15 cellular contexts compared by ENCODE assay signal in genomic region chr7:149334930-149335329, GRCh38.
DNase-seq lines count a peak whose midpoint lies in the region; ATAC-seq, FAIRE-seq and TF ChIP-seq lines count a peak whose summit lies in the region.
"Had no signal": no experiment of that assay in that cellular context is flagged by ENCODE, and none has a peak within 500 bp of the region (broad histone marks: within the 10 kb centered on the region; RNA-seq: fewer than 3 reads in every experiment).

No MANE protein-coding gene starts in this region.

- H3K4me1 ChIP-seq in small intestine (ENCODE audit: control insufficient read depth in 2 of 2, insufficient read depth in 1 of 2, low read depth in 1 of 2, low read length in 1 of 2) (no peaks in the 10 kb centered on the region), aorta (ENCODE audit: control insufficient read depth in 1 of 2, insufficient read depth in 2 of 2, low read length in 2 of 2) (no peaks in the 10 kb centered on the region)
- H3K4me1 ChIP-seq: BE2C had no signal

- H3K27me3 ChIP-seq in small intestine (ENCODE audit: control insufficient read depth in 2 of 2, insufficient read depth in 2 of 2, low read length in 2 of 2) (peaks cover 0 to 3% of the 10 kb centered on the region in 2 donors), aorta (ENCODE audit: control insufficient read depth in 1 of 2, insufficient read depth in 2 of 2, low read length in 1 of 2) (no peaks in the 10 kb centered on the region)
- H3K27me3 ChIP-seq: BE2C had no signal

- no peak overlapping the region for H3K4me3 Mint-ChIP-seq in stimulated activated memory B cell treated with anti-CD40 and anti-IgM and Interleukin-4, amounts not matched to agents 10 μg/mL and 1 μg/mL and 100 μg/mL, for 72 hours
- H3K4me3 Mint-ChIP-seq: CD4-positive, alpha-beta memory T cell had no signal

- no peaks in the 10 kb centered on the region for H3K36me3 Mint-ChIP-seq in stimulated activated memory B cell treated with anti-CD40 and anti-IgM and Interleukin-4, amounts not matched to agents 10 μg/mL and 1 μg/mL and 100 μg/mL, for 72 hours
- H3K36me3 Mint-ChIP-seq: CD4-positive, alpha-beta memory T cell had no signal

- H3K36me3 ChIP-seq in small intestine (ENCODE audit: control insufficient read depth in 2 of 2, insufficient read depth in 2 of 2, low read length in 2 of 2) (no peaks in the 10 kb centered on the region), aorta (ENCODE audit: control insufficient read depth in 1 of 2, insufficient read depth in 2 of 2, low read length in 1 of 2) (no peaks in the 10 kb centered on the region)
- H3K36me3 ChIP-seq: BE2C had no signal

- H3K9me3 Mint-ChIP-seq in stimulated activated memory B cell treated with anti-CD40 and anti-IgM and Interleukin-4, amounts not matched to agents 10 μg/mL and 1 μg/mL and 100 μg/mL, for 72 hours, result peaks cover 4% of the 10 kb centered on the region

- no peak for FAIRE-seq in small intestine (lab: Jason Lieb, UNC)
- FAIRE-seq: GM12892 had no signal

- ATAC-seq in stimulated activated memory B cell treated with anti-CD40 and anti-IgM and Interleukin-4, amounts not matched to agents 10 μg/mL and 1 μg/mL and 100 μg/mL, for 72 hours, result no peak
- no peak for ATAC-seq in GM19324 (IDR thresholded peaks at IDR 0.05; ENCODE audit: low FRiP score, unreplicated experiment)
- ATAC-seq in aorta (ENCODE audit: low FRiP score), result no peak

- H3K27ac Mint-ChIP-seq in stimulated activated memory B cell treated with anti-CD40 and anti-IgM and Interleukin-4, amounts not matched to agents 10 μg/mL and 1 μg/mL and 100 μg/mL, for 72 hours, result no peak overlapping the region
- H3K27ac Mint-ChIP-seq: CD4-positive, alpha-beta memory T cell had no signal

- no peak overlapping the region for H3K4me3 ChIP-seq in cardiac fibroblast (replicated peaks in 1 of 2; ENCODE audit: low read depth in 2 of 2, low read length in 2 of 2)
- H3K4me3 ChIP-seq in small intestine (ENCODE audit: low read depth in 1 of 2, low read length in 2 of 2), result no peak overlapping the region
- no peak overlapping the region for H3K4me3 ChIP-seq in aorta (ENCODE audit: low read length in 2 of 2)

- intact Hi-C loops in aorta (cut with DNase I), result no loop called here

- no peaks in the 10 kb centered on the region for H3K9me3 ChIP-seq in small intestine (ENCODE audit: control insufficient read depth, low read depth)
- H3K9me3 ChIP-seq in aorta (ENCODE audit: control insufficient read depth, low read length), result no peaks in the 10 kb centered on the region
- H3K9me3 ChIP-seq: BE2C had no signal

- H3K27ac ChIP-seq in small intestine (ENCODE audit: low read depth in 1 of 2, low read length in 1 of 2), result no peak overlapping the region
- H3K27ac ChIP-seq in aorta (ENCODE audit: low read depth in 1 of 2, low read length in 2 of 2), result no peak overlapping the region
- H3K27ac ChIP-seq: C4-2B had no signal

- no peaks in the 10 kb centered on the region for H3K4me1 Mint-ChIP-seq in stimulated activated memory B cell treated with anti-CD40 and anti-IgM and Interleukin-4, amounts not matched to agents 10 μg/mL and 1 μg/mL and 100 μg/mL, for 72 hours
- H3K4me1 Mint-ChIP-seq: CD4-positive, alpha-beta memory T cell had no signal

- 72 to 79% (median 73%) methylated on average over 3 of the region's 3 CpGs for WGBS in small intestine, 3 donors
- WGBS in aorta, 2 donors, result 42 to 45% methylated on average over 3 of the region's 3 CpGs

- no peak for TF ChIP-seq CTCF in cardiac fibroblast (IDR thresholded peaks at IDR 0.05; ENCODE audit: low read depth, low read length)

- DNase-seq in EL (peak; percentile 25), amniotic epithelial cell (ENCODE audit: low read depth) (peak; percentile 7), cardiac fibroblast (ENCODE audit: low read depth in 2 of 2) (peak; percentile 45 to 48), iris pigment epithelial cell (ENCODE audit: low read depth) (peak; percentile 32), small intestine (no peak), aorta (no peak)
- DNase-seq: BE2C; CD4-positive, alpha-beta memory T cell; DMS79; GDM1; IMR-90 had no signal

- peaks cover 18% of the 10 kb centered on the region for H3K27me3 Mint-ChIP-seq in stimulated activated memory B cell treated with anti-CD40 and anti-IgM and Interleukin-4, amounts not matched to agents 10 μg/mL and 1 μg/mL and 100 μg/mL, for 72 hours

Comparison
In these comparisons a context has a peak if more than half of its experiments do, and no peak if none do; other contexts are left out.
1. DNase-seq: peak in EL (single experiment), amniotic epithelial cell (single experiment), cardiac fibroblast (2 of 2) and iris pigment epithelial cell (single experiment); none in small intestine (single experiment) and aorta (0 of 2).